ENCODE assay signal across 22 cellular contexts in genomic region chr3:120648290-120648689, GRCh38. TPM values are rescaled to one million over a fixed set of nuclear protein-coding genes. Genes with fewer than 3 reads are reported as not detected.
DNase-seq lines count a peak whose midpoint lies in the region; ATAC-seq and TF ChIP-seq lines count a peak whose summit lies in the region.
"Had no signal": no experiment of that assay in that cellular context is flagged by ENCODE, and none has a peak within 500 bp of the region (broad histone marks: within the 10 kb centered on the region; RNA-seq: fewer than 3 reads in every experiment).

No MANE protein-coding gene starts in this region.

- TF ChIP-seq POLR2A in erythroblast (IDR thresholded peaks at IDR 0.05; ENCODE audit: low read length) = no peak

- peaks cover 3% of the 10 kb centered on the region; the same call in 1 of the 2 replicates for H3K9me2 ChIP-seq in GM23338 (ENCODE audit: insufficient read depth)

- POLR2A ChIA-PET in activated CD8-positive, alpha-beta T cell treated with anti-CD3 and anti-CD28 coated beads for 36 hours (lab: Charles Lee) = no interaction called here

- H3K36me3 ChIP-seq in GM23338 (ENCODE audit: insufficient read depth) = no peaks in the 10 kb centered on the region
- H3K36me3 ChIP-seq: SJSA1 had no signal

- peak overlapping the region; percentile 52; the same call in 1 of the 2 replicates for H2AFZ ChIP-seq in GM23338

- no peak overlapping the region for H3K4me3 ChIP-seq in GM23338
- H3K4me3 ChIP-seq: SJSA1 had no signal

- no peak overlapping the region for H3K4me3 Mint-ChIP-seq in GM23338
- no peak overlapping the region for H3K4me3 Mint-ChIP-seq in activated CD8-positive, alpha-beta T cell treated with anti-CD3 and anti-CD28 coated beads for 36 hours
- H3K4me3 Mint-ChIP-seq: T-cell had no signal

- no peak overlapping the region for H3K4me2 ChIP-seq in GM23338

- no peaks in the 10 kb centered on the region for H4K20me1 ChIP-seq in GM23338 (replicated peaks; ENCODE audit: insufficient read depth)

- H3K4me1 ChIP-seq in GM23338 (ENCODE audit: insufficient read depth) = no peaks in the 10 kb centered on the region

- no peaks in the 10 kb centered on the region for H3K79me2 ChIP-seq in GM23338 (replicated peaks; ENCODE audit: insufficient read depth)

- no peaks in the 10 kb centered on the region for H3F3A ChIP-seq in GM23338 (replicated peaks; ENCODE audit: low read depth)

- H3K27ac ChIP-seq in GM23338 (ENCODE audit: low read depth) = no peak overlapping the region
- H3K27ac ChIP-seq: HL-60, SJSA1 had no signal

- no peak for TF ChIP-seq CTCF in GM23338 (conservative IDR thresholded peaks at IDR 0.05; ENCODE audit: low read depth in 2 of 2)
- TF ChIP-seq CTCF in activated CD8-positive, alpha-beta T cell treated with anti-CD3 and anti-CD28 coated beads for 36 hours (IDR thresholded peaks at IDR 0.05) = no peak

- no peak overlapping the region for H3K27ac Mint-ChIP-seq in GM23338
- H3K27ac Mint-ChIP-seq in activated CD8-positive, alpha-beta T cell treated with anti-CD3 and anti-CD28 coated beads for 36 hours = no peak overlapping the region
- H3K27ac Mint-ChIP-seq: T-cell had no signal

- H3K36me3 Mint-ChIP-seq in GM23338 (ENCODE audit: low read depth) = no peaks in the 10 kb centered on the region
- no peaks in the 10 kb centered on the region for H3K36me3 Mint-ChIP-seq in activated CD8-positive, alpha-beta T cell treated with anti-CD3 and anti-CD28 coated beads for 36 hours (ENCODE audit: low read depth)
- H3K36me3 Mint-ChIP-seq: T-cell had no signal

- peak; percentile 33 for DNase-seq in AG08395 (ENCODE audit: low spot score)
- DNase-seq in AG20443 (ENCODE audit: low spot score) = peak; percentile 19
- no peak for DNase-seq in GM23338 (ENCODE audit: low spot score)
- DNase-seq in astrocyte of the hippocampus (ENCODE audit: low read depth, low spot score) = peak; percentile 3
- no peak for DNase-seq in UCSD-AML1 (lab: John Stamatoyannopoulos, UW; ENCODE audit: unreplicated experiment)
- no peak for DNase-seq in activated CD8-positive, alpha-beta T cell treated with anti-CD3 and anti-CD28 coated beads for 36 hours
- no peak for DNase-seq in erythroblast (lab: John Stamatoyannopoulos, UW)
- no peak for DNase-seq in NCI-H1092 (lab: John Stamatoyannopoulos, UW)
- DNase-seq: Calu3, DMS79 treated with DMSO at 0.1 percent for 48 hours, HCEC 1CT, Kasumi-1, NCI-H2029, NCI-H446, Right ventricle myocardium superior, RPMI8226, T-cell had no signal

- no peaks in the 10 kb centered on the region; the same call in 2 of the 3 replicates for H3K9me3 Mint-ChIP-seq in GM23338
- H3K9me3 Mint-ChIP-seq in activated CD8-positive, alpha-beta T cell treated with anti-CD3 and anti-CD28 coated beads for 36 hours = no peaks in the 10 kb centered on the region
- H3K9me3 Mint-ChIP-seq: T-cell had no signal

- CTCF ChIA-PET in activated CD8-positive, alpha-beta T cell treated with anti-CD3 and anti-CD28 coated beads for 36 hours (lab: Charles Lee) = interaction anchor here (1.0 kb wide), 1 partner anchor 89 kb away, joined by 3 read pairs; no protein-coding TSS in a partner anchor

- intact Hi-C loops in activated CD8-positive, alpha-beta T cell treated with anti-CD3 and anti-CD28 coated beads for 36 hours (cut with micrococcal nuclease) = no loop called here

- H3K27me3 ChIP-seq in GM23338 (ENCODE audit: insufficient read depth) = no peaks in the 10 kb centered on the region
- H3K27me3 ChIP-seq: SJSA1 had no signal

- peaks cover 6% of the 10 kb centered on the region for H3K27me3 Mint-ChIP-seq in GM23338 (ENCODE audit: insufficient read depth, low read depth, poor library complexity)
- H3K27me3 Mint-ChIP-seq in activated CD8-positive, alpha-beta T cell treated with anti-CD3 and anti-CD28 coated beads for 36 hours = no peaks in the 10 kb centered on the region
- H3K27me3 Mint-ChIP-seq: T-cell had no signal

- peaks cover 9% of the 10 kb centered on the region; the same call in 2 of the 3 replicates for H3K4me1 Mint-ChIP-seq in GM23338
- no peaks in the 10 kb centered on the region for H3K4me1 Mint-ChIP-seq in activated CD8-positive, alpha-beta T cell treated with anti-CD3 and anti-CD28 coated beads for 36 hours (ENCODE audit: low read depth)
- H3K4me1 Mint-ChIP-seq: T-cell had no signal

- no peak for ATAC-seq in GM23338
- no peak for ATAC-seq in activated CD8-positive, alpha-beta T cell treated with anti-CD3 and anti-CD28 coated beads for 36 hours
- ATAC-seq: T-cell had no signal

TF ChIP-seq in GM23338, 12 proteins besides CTCF, POLR2A, EP300 and RAD21:
- no peak for TF ChIP-seq POLR2AphosphoS5 (IDR thresholded peaks at IDR 0.05; ENCODE audit: low read depth)
- no peak for TF ChIP-seq JUNB (IDR thresholded peaks at IDR 0.05; ENCODE audit: unreplicated experiment)
- TF ChIP-seq ETS1 (IDR thresholded peaks at IDR 0.05) = no peak

RNA-seq across cellular contexts. Expression of gene HGD, which starts 33.7 kb away (rescaled TPM):
- total RNA-seq in GM23338 (2014; rRNA removed; shearing (Covaris generic)) = not detected in 2 replicates
- polyA plus RNA-seq in GM23338 (2016; fragmentation: Nextera tagmentation; extraction: Ambion mirVana) = not detected in 2 replicates
- total RNA-seq in activated CD8-positive, alpha-beta T cell treated with anti-CD3 and anti-CD28 coated beads for 36 hours = under 1 TPM; 0.16 to 0.78 TPM
- total RNA-seq: G401, H1, M059J, Right ventricle myocardium superior, SJSA1 had no signal

RNA-seq across cellular contexts. Expression of gene NDUFB4, which starts 52.2 kb away (rescaled TPM):
- 149 and 199 TPM in 2 replicates for total RNA-seq in GM23338 (2014; rRNA removed; shearing (Covaris generic))
- polyA plus RNA-seq in GM23338 (2016; fragmentation: Nextera tagmentation; extraction: Ambion mirVana) = 716 and 796 TPM in 2 replicates
- total RNA-seq in activated CD8-positive, alpha-beta T cell treated with anti-CD3 and anti-CD28 coated beads for 36 hours = 100 to 1,000 TPM; 147 to 162 TPM

Comparison
In these comparisons a context has a peak if more than half of its experiments do, and no peak if none do; other contexts are left out.
1. DNase-seq: peak in AG08395 (single experiment), AG20443 (single experiment) and astrocyte of the hippocampus (single experiment); none in GM23338 (single experiment), UCSD-AML1 (single experiment), activated CD8-positive, alpha-beta T cell treated with anti-CD3 and anti-CD28 coated beads for 36 hours (single experiment), erythroblast (0 of 2) and NCI-H1092 (single experiment).